ENCODE assay signal across 18 cellular contexts in genomic region chr3:119191800-119192199, GRCh38. TPM values are rescaled to one million over a fixed set of nuclear protein-coding genes. Genes with fewer than 3 reads are reported as not detected.
DNase-seq lines count a peak whose midpoint lies in the region; ATAC-seq, FAIRE-seq and TF ChIP-seq lines count a peak whose summit lies in the region.
"Had no signal": no experiment of that assay in that cellular context is flagged by ENCODE, and none has a peak within 500 bp of the region (broad histone marks: within the 10 kb centered on the region; RNA-seq: fewer than 3 reads in every experiment).

No MANE protein-coding gene starts in this region.

- H2BK120ac ChIP-seq in IMR-90 (ENCODE audit: low read depth, low read length): peak overlapping the region; percentile 88
- H2BK120ac ChIP-seq in H1 (replicated peaks; ENCODE audit: low read depth, low read length): no peak overlapping the region
- no peak overlapping the region for H2BK120ac ChIP-seq in mesendoderm (ENCODE audit: low read depth, low read length)

- H3K4me2 ChIP-seq in IMR-90 (ENCODE audit: low read depth, low read length) (no peak overlapping the region), H1 (ENCODE audit: insufficient read depth in 1 of 2, low read depth in 2 of 2, low read length in 2 of 2) (no peak overlapping the region), mesendoderm (ENCODE audit: low read length) (no peak overlapping the region)
- H3K4me2 ChIP-seq: GM23338 had no signal

- CTCF ChIA-PET in IMR-90 (lab: Yijun Ruan, JAX) (no interaction called here), H1 (lab: Charles Lee; ENCODE audit: partially characterized antibody) (no interaction called here)

- BruUV-seq in IMR-90 (replicated peaks; lab: Mats Ljungman, UMichigan): no TSS peak

- no peak overlapping the region for H2BK12ac ChIP-seq in H1 (ENCODE audit: low read depth, low read length)

- H4K8ac ChIP-seq in IMR-90 (ENCODE audit: low read depth in 2 of 2, low read length in 2 of 2) (peak overlapping the region; percentile 68 to 72), H1 (ENCODE audit: extremely low read depth, insufficient read depth, low read length) (no peak overlapping the region), mesendoderm (ENCODE audit: low read depth, low read length) (no peak overlapping the region)

- dilution Hi-C loops in IMR-90 (cut with HindIII; ENCODE audit: low sequenced_read_pairs, unreplicated experiment): no loop called here

- H3K27me3 ChIP-seq in IMR-90 (ENCODE audit: control insufficient read depth, insufficient read depth, low read length): no peaks in the 10 kb centered on the region
- peaks cover 0 to 3% (median 0%) of the 10 kb centered on the region in 4 experiments; a peak in 2 of 7 replicates for H3K27me3 ChIP-seq in H1 (replicated peaks in 1 of 4; ENCODE audit: control insufficient read depth in 3 of 4, extremely low read depth in 1 of 4, insufficient read depth in 3 of 4, low read length in 3 of 4)
- no peaks in the 10 kb centered on the region for H3K27me3 ChIP-seq in mesendoderm (ENCODE audit: insufficient read depth, low read length, poor library complexity)
- H3K27me3 ChIP-seq in psoas muscle (ENCODE audit: insufficient read depth in 3 of 3, low read length in 2 of 3): no peaks in the 10 kb centered on the region

- peak overlapping the region; percentile 35 for H2AK9ac ChIP-seq in IMR-90 (replicated peaks; ENCODE audit: low read depth, low read length, poor library complexity)

- WGBS in IMR-90 (ENCODE audit: extremely low coverage in 2 of 2, insufficient read length in 1 of 2), 2 experiments: 78% methylated on average over 1 of the region's 1 CpG; no CpG with 5 or more reads in 1 of the 2 experiments
- 81% methylated on average over 1 of the region's 1 CpG; no CpG with 5 or more reads in 1 of the 2 experiments for WGBS in H1 (ENCODE audit: extremely low coverage in 1 of 2, insufficient coverage in 1 of 2, insufficient read length in 1 of 2, insufficient replicate concordance in 2 of 2, low coverage in 1 of 2, low lambda C conversion rate in 2 of 2, missing lambda C conversion rate in 1 of 2), 2 experiments
- WGBS in mesendoderm (ENCODE audit: extremely low coverage, insufficient coverage, low lambda C conversion rate): no CpG with 5 or more reads among the region's 1 CpG
- WGBS in psoas muscle, 3 donors: 76 to 84% (median 83%) methylated on average over 1 of the region's 1 CpG

- no peak overlapping the region for H3K9ac ChIP-seq in IMR-90 (ENCODE audit: low read depth, low read length)
- H3K9ac ChIP-seq in H1 (replicated peaks in 1 of 4; ENCODE audit: extremely low read depth in 1 of 4, low read depth in 3 of 4, low read length in 3 of 4): no peak overlapping the region
- H3K9ac ChIP-seq in mesendoderm (ENCODE audit: low read length): no peak overlapping the region

- H3K9me1 ChIP-seq in IMR-90 (ENCODE audit: insufficient read depth, low read length): peaks cover 12% of the 10 kb centered on the region

- intact Hi-C loops in IMR-90 (cut with micrococcal nuclease): loop anchor here (5.0 kb wide), 1 partner anchor 36 kb away; no protein-coding TSS in a partner anchor
- intact Hi-C loops in psoas muscle (cut with DNase I): no loop called here

- peak overlapping the region; percentile 93 for H2AK5ac ChIP-seq in IMR-90 (ENCODE audit: low read depth, low read length)
- no peak overlapping the region for H2AK5ac ChIP-seq in H1 (ENCODE audit: low read depth, low read length)
- H2AK5ac ChIP-seq in mesendoderm (ENCODE audit: low read length): no peak overlapping the region

- H3K18ac ChIP-seq in IMR-90 (ENCODE audit: low read depth, low read length) (peak overlapping the region; percentile 84), H1 (ENCODE audit: extremely low read depth, low read length) (no peak overlapping the region), mesendoderm (ENCODE audit: low read length) (no peak overlapping the region)

- 0 out of 2 replicates have a peak overlapping the region, but pooled peaks have one; percentile 27 for H3K56ac ChIP-seq in IMR-90 (ENCODE audit: extremely low read depth, insufficient read depth, low read length)
- no peak overlapping the region for H3K56ac ChIP-seq in H1 (replicated peaks; ENCODE audit: insufficient read length, low read depth, low read length)
- H3K56ac ChIP-seq in mesendoderm (ENCODE audit: low read length): peak overlapping the region; percentile 17

- TF ChIP-seq CTCF in IMR-90 (conservative IDR thresholded peaks at IDR 0.05; ENCODE audit: low read depth, low read length) (no peak), H1 (IDR thresholded peaks at IDR 0.05; ENCODE audit: control extremely low read depth in 1 of 3, insufficient read depth in 1 of 3, low read depth in 1 of 3, low read length in 3 of 3) (no peak), psoas muscle (IDR thresholded peaks at IDR 0.05) (no peak)

- H3K79me2 ChIP-seq in H1 (ENCODE audit: control insufficient read depth in 1 of 2, insufficient read depth in 2 of 2, low read length in 2 of 2): no peaks in the 10 kb centered on the region
- no peaks in the 10 kb centered on the region for H3K79me2 ChIP-seq in mesendoderm (ENCODE audit: control insufficient read depth, insufficient read depth, low read length)

- H3K4ac ChIP-seq in IMR-90 (ENCODE audit: low read depth, low read length) (peak overlapping the region; percentile 85), H1 (replicated peaks; ENCODE audit: insufficient read length, low read depth, low read length) (no peak overlapping the region), mesendoderm (ENCODE audit: low read depth, low read length) (no peak overlapping the region)

- H4K91ac ChIP-seq in IMR-90 (ENCODE audit: insufficient read depth, low read depth, low read length) (peak overlapping the region; percentile 86), H1 (replicated peaks; ENCODE audit: insufficient read length, low read length) (no peak overlapping the region)

- ATAC-seq in IMR-90 (ENCODE audit: low read depth) (no peak), psoas muscle (no peak)
- ATAC-seq in stimulated activated naive CD8-positive, alpha-beta T cell treated with anti-CD3 and anti-CD28 coated beads, Interleukin-15, Interleukin-2, amounts not matched to agents 100 U/mL and 50 U/mL, for 24 hours: no peak
- ATAC-seq: GM12878, GM23338 had no signal

- H3K4me3 ChIP-seq in IMR-90 (ENCODE audit: insufficient read depth, low read depth, low read length) (no peak overlapping the region), H1 (ENCODE audit: extremely low read depth in 1 of 4, insufficient read depth in 2 of 4, low read depth in 3 of 4, low read length in 4 of 4) (no peak overlapping the region), mesendoderm (ENCODE audit: low read length) (no peak overlapping the region), psoas muscle (no peak overlapping the region)
- H3K4me3 ChIP-seq: GM12878, GM23338 had no signal

- POLR2A ChIA-PET in IMR-90 (lab: Charles Lee; ENCODE audit: unreplicated experiment): no interaction called here
- POLR2A ChIA-PET in H1 (lab: Charles Lee; ENCODE audit: partially characterized antibody): no interaction called here

- H3K14ac ChIP-seq in IMR-90 (replicated peaks; ENCODE audit: low read depth, low read length) (peak overlapping the region; percentile 85), H1 (ENCODE audit: insufficient read length) (no peak overlapping the region)

- H3K79me1 ChIP-seq in IMR-90 (ENCODE audit: low read depth in 1 of 2, low read length in 2 of 2): peaks cover 0 to 3% of the 10 kb centered on the region in 2 experiments; a peak in 1 of 4 replicates
- no peaks in the 10 kb centered on the region for H3K79me1 ChIP-seq in H1 (ENCODE audit: low read depth, low read length)
- no peaks in the 10 kb centered on the region for H3K79me1 ChIP-seq in mesendoderm (ENCODE audit: low read length)

- H3K23ac ChIP-seq in IMR-90 (ENCODE audit: low read depth, low read length): peak overlapping the region; percentile 64; the same call in 1 of the 2 replicates
- H3K23ac ChIP-seq in H1 (ENCODE audit: insufficient read length): no peak overlapping the region
- H3K23ac ChIP-seq in mesendoderm (ENCODE audit: low read length): peak overlapping the region; percentile 15

- H2BK15ac ChIP-seq in IMR-90 (ENCODE audit: low read depth, low read length) (peak overlapping the region; percentile 96; the same call in 2 of the 3 replicates), H1 (ENCODE audit: low read length) (no peak overlapping the region), mesendoderm (replicated peaks; ENCODE audit: low read depth) (no peak overlapping the region)

- peaks cover 21% of the 10 kb centered on the region for H3K4me1 ChIP-seq in IMR-90 (ENCODE audit: control insufficient read depth, insufficient read depth, low read length)
- no peaks in the 10 kb centered on the region for H3K4me1 ChIP-seq in H1 (replicated peaks in 1 of 4; ENCODE audit: control insufficient read depth in 3 of 4, insufficient read depth in 4 of 4, low read length in 3 of 4)
- H3K4me1 ChIP-seq in mesendoderm (ENCODE audit: control insufficient read depth, low read depth, low read length): peaks cover 3% of the 10 kb centered on the region
- no peaks in the 10 kb centered on the region for H3K4me1 ChIP-seq in psoas muscle

- H3K9me3 ChIP-seq in IMR-90 (ENCODE audit: control insufficient read depth, insufficient read depth, low read length) (no peaks in the 10 kb centered on the region), H1 (ENCODE audit: insufficient read depth in 2 of 2, low read depth in 1 of 2, low read length in 1 of 2) (no peaks in the 10 kb centered on the region), psoas muscle (no peaks in the 10 kb centered on the region)

- H2BK20ac ChIP-seq in IMR-90 (ENCODE audit: low read depth, low read length): peak overlapping the region; percentile 94
- no peak overlapping the region for H2BK20ac ChIP-seq in H1 (ENCODE audit: low read length)

- no peaks in the 10 kb centered on the region for H4K20me1 ChIP-seq in IMR-90 (ENCODE audit: insufficient read depth, low read length)
- no peaks in the 10 kb centered on the region for H4K20me1 ChIP-seq in H1 (replicated peaks in 1 of 2; ENCODE audit: control insufficient read depth in 1 of 2, insufficient read depth in 2 of 2, low read length in 2 of 2)

- H2AFZ ChIP-seq in IMR-90 (replicated peaks; ENCODE audit: low read length, poor library complexity) (no peak overlapping the region), H1 (ENCODE audit: low read length) (0 out of 2 replicates have a peak overlapping the region, but pooled peaks have one; percentile 59)
- H2AFZ ChIP-seq: GM23338 had no signal

- no peaks in the 10 kb centered on the region; the same call in 1 of the 2 replicates for H3K23me2 ChIP-seq in H1 (ENCODE audit: low read depth, low read length)

- TF ChIP-seq RAD21 in IMR-90 (IDR thresholded peaks at IDR 0.05; ENCODE audit: low read length): no peak
- TF ChIP-seq RAD21 in H1 (IDR thresholded peaks at IDR 0.05 in 1 of 2, conservative IDR thresholded peaks at IDR 0.05 in 1 of 2; ENCODE audit: low read depth in 2 of 2, low read length in 2 of 2): no peak

- DNase-seq in EH (ENCODE audit: low read depth) (peak; percentile 12), IMR-90 (no peak), H1 (ENCODE audit: low read depth in 1 of 2, low spot score in 2 of 2) (no peak), mesendoderm (no peak), psoas muscle (no peak), C1 segment of cervical spinal cord (lab: John Stamatoyannopoulos, UW) (no peak)
- no peak for DNase-seq in stimulated activated naive CD8-positive, alpha-beta T cell treated with anti-CD3 and anti-CD28 coated beads, Interleukin-15, Interleukin-2, amounts not matched to agents 100 U/mL and 50 U/mL, for 24 hours
- DNase-seq: AML-193; CD4-positive, alpha-beta memory T cell; DMS79 treated with DMSO at 0.1 percent for 48 hours; EL; H7 had no signal

- H2BK5ac ChIP-seq in IMR-90 (ENCODE audit: low read depth, low read length, poor library complexity, severe bottlenecking): peak overlapping the region; percentile 78
- no peak overlapping the region for H2BK5ac ChIP-seq in H1 (ENCODE audit: low read depth, low read length)
- no peak overlapping the region for H2BK5ac ChIP-seq in mesendoderm (ENCODE audit: low read length)

- H4K5ac ChIP-seq in IMR-90 (ENCODE audit: low read depth, low read length) (peak overlapping the region; percentile 59; the same call in 1 of the 2 replicates), H1 (ENCODE audit: insufficient read length, low read depth, low read length) (no peak overlapping the region), mesendoderm (ENCODE audit: low read length) (no peak overlapping the region)

- no peak for TF ChIP-seq POLR2A in IMR-90 (IDR thresholded peaks at IDR 0.05; ENCODE audit: low read depth, low read length)
- no peak for TF ChIP-seq POLR2A in H1 (IDR thresholded peaks at IDR 0.05; ENCODE audit: control extremely low read depth in 1 of 2, low read depth in 2 of 2, low read length in 2 of 2)

- TF ChIP-seq EP300 in H1 (IDR thresholded peaks at IDR 0.05; ENCODE audit: borderline replicate concordance in 1 of 2, low read depth in 2 of 2, low read length in 2 of 2): no peak

- H3K27ac ChIP-seq in IMR-90 (ENCODE audit: insufficient read depth, low read length) (no peak overlapping the region), H1 (ENCODE audit: low read depth, low read length) (no peak overlapping the region), mesendoderm (ENCODE audit: low read depth, low read length) (no peak overlapping the region), psoas muscle (no peak overlapping the region)

- in situ Hi-C loops in IMR-90 (cut with MboI; ENCODE audit: low sequenced_read_pairs): no loop called here

- no peaks in the 10 kb centered on the region for H3K36me3 ChIP-seq in IMR-90 (ENCODE audit: control insufficient read depth, insufficient read depth, low read length)
- no peaks in the 10 kb centered on the region for H3K36me3 ChIP-seq in H1 (ENCODE audit: control insufficient read depth in 2 of 4, insufficient read depth in 4 of 4, low read length in 3 of 4)
- no peaks in the 10 kb centered on the region for H3K36me3 ChIP-seq in mesendoderm (ENCODE audit: control insufficient read depth, insufficient read depth, low read length)
- no peaks in the 10 kb centered on the region for H3K36me3 ChIP-seq in psoas muscle (ENCODE audit: insufficient read depth in 1 of 2, low read depth in 1 of 2)

- FAIRE-seq in H1 (lab: Jason Lieb, UNC): no peak
- FAIRE-seq: A204.1, GM12878 had no signal

RNA-seq across cellular contexts. Expression of gene UPK1B, which starts 18.4 kb away (rescaled TPM):
- total RNA-seq in IMR-90 (2012; rRNA removed) (0.28 and 0.36 TPM in 2 replicates), psoas muscle (not detected)
- polyA plus RNA-seq in IMR-90 (2012; rRNA removed) (0.40 and 0.55 TPM in 2 replicates), H1 (2011; rRNA removed) (0.41 and 0.68 TPM in 2 replicates), psoas muscle (under 1 TPM; 0.03 to 0.06 (median 0.05) TPM)
- 0.18 and 0.19 TPM in 2 replicates for polyA plus RNA-seq in IMR-90 (2012; cell fraction: cytosol; rRNA removed)
- polyA plus RNA-seq in IMR-90 (2012; cell fraction: nucleus; rRNA removed; ENCODE audit: low replicate concordance): 0.02 and 0.05 TPM in 2 replicates
- total RNA-seq in H1 (2021; fragmentation: NEBNext Ultra II Directional; extraction: Animal tissue kit (Norgen Biotek cat#: 25700)): 0.29 and 0.67 TPM in 2 replicates
- 0.50 TPM for polyA plus RNA-seq in H1 (2011; cell fraction: cytosol; rRNA removed)
- 0.39 TPM for polyA plus RNA-seq in H1 (2011; cell fraction: nucleus; rRNA removed)
- polyA plus RNA-seq in H1 (2012, experiment 1 of 2): 0.38 to 0.83 TPM (median 0.68 TPM) in 4 replicates
- polyA plus RNA-seq in H1 (2012, experiment 2 of 2): 0.50 TPM
- polyA plus RNA-seq in H1 (2013, experiment 1 of 2): 1.0 TPM
- polyA plus RNA-seq in H1 (2013, experiment 2 of 2): 1.5 TPM
- 0.66 and 1.0 TPM in 2 replicates for polyA minus RNA-seq in H1 (2011; rRNA and poly(A)+ RNA removed)
- not detected for polyA minus RNA-seq in H1 (2011; cell fraction: cytosol; rRNA and poly(A)+ RNA removed)
- polyA minus RNA-seq in H1 (2011; cell fraction: nucleus; rRNA and poly(A)+ RNA removed): not detected
- 0.93 TPM for polyA plus RNA-seq in mesendoderm (2013, experiment 1 of 2)
- polyA plus RNA-seq in mesendoderm (2013, experiment 2 of 2): 0.59 TPM
- total RNA-seq: CD4-positive, alpha-beta memory T cell; G401; GM12878 had no signal
- polyA plus RNA-seq: BJ; CD14-positive monocyte; CD4-positive, alpha-beta memory T cell; GM12878 had no signal

RNA-seq across cellular contexts. Expression of gene TEX55, which starts 45.8 kb away (rescaled TPM):
- not detected in 2 replicates for total RNA-seq in IMR-90 (2012; rRNA removed)
- polyA plus RNA-seq in IMR-90 (2012; rRNA removed): not detected in 2 replicates
- polyA plus RNA-seq in IMR-90 (2012; cell fraction: cytosol; rRNA removed): not detected in 2 replicates
- not detected in 2 replicates for polyA plus RNA-seq in IMR-90 (2012; cell fraction: nucleus; rRNA removed; ENCODE audit: low replicate concordance)
- not detected in 2 replicates for total RNA-seq in H1 (2021; fragmentation: NEBNext Ultra II Directional; extraction: Animal tissue kit (Norgen Biotek cat#: 25700))
- not detected in 2 replicates for polyA plus RNA-seq in H1 (2011; rRNA removed)
- 0.05 TPM for polyA plus RNA-seq in H1 (2011; cell fraction: cytosol; rRNA removed)
- polyA plus RNA-seq in H1 (2011; cell fraction: nucleus; rRNA removed): not detected
- polyA plus RNA-seq in H1 (2012, experiment 1 of 2): not detected in 4 replicates
- not detected for polyA plus RNA-seq in H1 (2012, experiment 2 of 2)
- polyA plus RNA-seq in H1 (2013, experiment 1 of 2): not detected
- not detected for polyA plus RNA-seq in H1 (2013, experiment 2 of 2)
- not detected in 2 replicates for polyA minus RNA-seq in H1 (2011; rRNA and poly(A)+ RNA removed)
- polyA minus RNA-seq in H1 (2011; cell fraction: cytosol; rRNA and poly(A)+ RNA removed): not detected
- polyA minus RNA-seq in H1 (2011; cell fraction: nucleus; rRNA and poly(A)+ RNA removed): not detected
- not detected for polyA plus RNA-seq in mesendoderm (2013, experiment 1 of 2)
- not detected for polyA plus RNA-seq in mesendoderm (2013, experiment 2 of 2)
- not detected for total RNA-seq in psoas muscle
- under 1 TPM in 1 of 3 donors, not detected in 2; 0.05 TPM for polyA plus RNA-seq in psoas muscle
- total RNA-seq: CD4-positive, alpha-beta memory T cell; G401; GM12878; H7 had no signal
- polyA plus RNA-seq: BJ; CD14-positive monocyte; CD4-positive, alpha-beta memory T cell; GM12878; GM23338 had no signal

RNA-seq across cellular contexts. Expression of gene B4GALT4, which starts 48.9 kb away (rescaled TPM):
- total RNA-seq in IMR-90 (2012; rRNA removed) (30.3 and 30.6 TPM in 2 replicates), psoas muscle (1 to 10 TPM; 5.4 to 7.8 (median 6.9) TPM)
- polyA plus RNA-seq in IMR-90 (2012; rRNA removed) (23.0 and 27.0 TPM in 2 replicates), H1 (2011; rRNA removed) (12.9 and 14.6 TPM in 2 replicates), psoas muscle (10 to 100 TPM in 1 of 3 donors, 1 to 10 TPM in 2; 3.2 to 12.7 (median 5.7) TPM)
- polyA plus RNA-seq in IMR-90 (2012; cell fraction: cytosol; rRNA removed): 7.5 and 10.5 TPM in 2 replicates
- polyA plus RNA-seq in IMR-90 (2012; cell fraction: nucleus; rRNA removed; ENCODE audit: low replicate concordance): 5.1 and 22.2 TPM in 2 replicates
- 44.7 and 56.5 TPM in 2 replicates for total RNA-seq in H1 (2021; fragmentation: NEBNext Ultra II Directional; extraction: Animal tissue kit (Norgen Biotek cat#: 25700))
- 31.8 TPM for polyA plus RNA-seq in H1 (2011; cell fraction: cytosol; rRNA removed)
- 16.4 TPM for polyA plus RNA-seq in H1 (2011; cell fraction: nucleus; rRNA removed)
- 44.5 to 54.6 TPM (median 49.9 TPM) in 4 replicates for polyA plus RNA-seq in H1 (2012, experiment 1 of 2)
- polyA plus RNA-seq in H1 (2012, experiment 2 of 2): 8.6 TPM
- polyA plus RNA-seq in H1 (2013, experiment 1 of 2): 56.1 TPM
- polyA plus RNA-seq in H1 (2013, experiment 2 of 2): 59.9 TPM
- 36.3 and 36.8 TPM in 2 replicates for polyA minus RNA-seq in H1 (2011; rRNA and poly(A)+ RNA removed)
- 31.9 TPM for polyA minus RNA-seq in H1 (2011; cell fraction: cytosol; rRNA and poly(A)+ RNA removed)
- polyA minus RNA-seq in H1 (2011; cell fraction: nucleus; rRNA and poly(A)+ RNA removed): 31.2 TPM
- 16.6 TPM for polyA plus RNA-seq in mesendoderm (2013, experiment 1 of 2)
- polyA plus RNA-seq in mesendoderm (2013, experiment 2 of 2): 17.0 TPM

Comparison
In these comparisons a context has a peak if more than half of its experiments do, and no peak if none do; other contexts are left out.
1. H4K8ac ChIP-seq: peak in IMR-90 (2 of 2); none in H1 (single experiment) and mesendoderm (single experiment).